In genomic region chrX:153861147-153861546, GRCh38 we compare ENCODE assay signal across 19 cellular contexts. TPM values are rescaled to one million over a fixed set of nuclear protein-coding genes. Genes with fewer than 3 reads are reported as not detected.
"Had no signal": no experiment of that assay in that cellular context is flagged by ENCODE, and none has a peak within 500 bp of the region (broad histone marks: within the 10 kb centered on the region; RNA-seq: fewer than 3 reads in every experiment).

No MANE protein-coding gene starts in this region.

- H3K27me3 ChIP-seq: gastroesophageal sphincter, right lobe of liver had no signal

- DNase-seq: activated CD4-positive, alpha-beta T cell treated with anti-CD3 and anti-CD28 coated beads, Interleukin-2, amount 10 ng/mL, durations not matched to agents 24 days and 14 days; activated CD4-positive, CD25-positive, alpha-beta regulatory T cell; activated naive CD4-positive, alpha-beta T cell; activated naive CD8-positive, alpha-beta T cell treated with anti-CD3 and anti-CD28 coated beads, Interleukin-2, amount 10 ng/mL, durations not matched to agents 7 days and 5 days; effector memory CD8-positive, alpha-beta T cell; islet precursor cell; left lung; right lobe of liver; stimulated activated CD4-positive, alpha-beta T cell treated with anti-CD3 and anti-CD28 coated beads, Interleukin-1b, Interleukin-23, amount 100 ng/mL, for 48 hours; stimulated activated naive CD8-positive, alpha-beta T cell treated with anti-CD3 and anti-CD28 coated beads, Interleukin-15, amount 100 ng/mL, for 72 hours; upper lobe of left lung had no signal

- H3K4me3 ChIP-seq: gastroesophageal sphincter, left lung, right lobe of liver, upper lobe of left lung had no signal

- H3K27ac Mint-ChIP-seq: activated CD4-positive, alpha-beta T cell treated with anti-CD3 and anti-CD28 coated beads, Interleukin-2, amount 10 ng/mL, durations not matched to agents 24 days and 14 days; activated naive CD8-positive, alpha-beta T cell treated with anti-CD3 and anti-CD28 coated beads, Interleukin-2, amount 10 ng/mL, durations not matched to agents 7 days and 5 days; activated T-helper 1 cell treated with anti-CD3 and anti-CD28 coated beads, Interleukin-12 subunit alpha, Interleukin-12 subunit beta, Interleukin-2, Interleukin-4 antibody, amounts not matched to agents 30 ng/mL and 10 ng/mL and 1 ng/mL, durations not matched to agents 14 hours and 24 hours and 36 hours; dendritic cell treated with granulocyte-macrophage colony-stimulating factor and Interleukin-4, amounts not matched to agents 40 ng/mL and 50 ng/mL, for 4 days; effector memory CD8-positive, alpha-beta T cell had no signal

- H3K36me3 ChIP-seq: gastroesophageal sphincter, left lung, right lobe of liver, upper lobe of left lung had no signal

- ATAC-seq: effector memory CD8-positive, alpha-beta T cell; gastroesophageal sphincter; left lung; right lobe of liver; stimulated activated naive CD8-positive, alpha-beta T cell treated with anti-CD3 and anti-CD28 coated beads, Interleukin-15, amount 100 ng/mL, for 72 hours had no signal

- H3K27me3 Mint-ChIP-seq: activated naive CD8-positive, alpha-beta T cell treated with anti-CD3 and anti-CD28 coated beads, Interleukin-2, amount 10 ng/mL, durations not matched to agents 7 days and 5 days; effector memory CD8-positive, alpha-beta T cell; stimulated activated naive CD8-positive, alpha-beta T cell treated with anti-CD3 and anti-CD28 coated beads, Interleukin-15, amount 100 ng/mL, for 72 hours had no signal

- H3K4me3 Mint-ChIP-seq: activated CD4-positive, alpha-beta T cell treated with anti-CD3 and anti-CD28 coated beads, Interleukin-2, amount 10 ng/mL, durations not matched to agents 24 days and 14 days; activated naive CD8-positive, alpha-beta T cell treated with anti-CD3 and anti-CD28 coated beads, Interleukin-2, amount 10 ng/mL, durations not matched to agents 7 days and 5 days; activated T-helper 1 cell treated with anti-CD3 and anti-CD28 coated beads, Interleukin-12 subunit alpha, Interleukin-12 subunit beta, Interleukin-2, Interleukin-4 antibody, amounts not matched to agents 30 ng/mL and 10 ng/mL and 1 ng/mL, durations not matched to agents 14 hours and 24 hours and 36 hours; brain; dendritic cell treated with granulocyte-macrophage colony-stimulating factor and Interleukin-4, amounts not matched to agents 40 ng/mL and 50 ng/mL, for 4 days; effector memory CD8-positive, alpha-beta T cell; stimulated activated naive CD8-positive, alpha-beta T cell treated with anti-CD3 and anti-CD28 coated beads, Interleukin-15, amount 100 ng/mL, for 72 hours had no signal

- H3K4me1 ChIP-seq: gastroesophageal sphincter, left lung, right lobe of liver, upper lobe of left lung had no signal

- H3K4me1 Mint-ChIP-seq: activated CD4-positive, alpha-beta T cell treated with anti-CD3 and anti-CD28 coated beads, Interleukin-2, amount 10 ng/mL, durations not matched to agents 24 days and 14 days had no signal

- H3K36me3 Mint-ChIP-seq: activated naive CD8-positive, alpha-beta T cell treated with anti-CD3 and anti-CD28 coated beads, Interleukin-2, amount 10 ng/mL, durations not matched to agents 7 days and 5 days had no signal

- H3K9me3 ChIP-seq: gastroesophageal sphincter, left lung, right lobe of liver, upper lobe of left lung had no signal

- H3K27ac ChIP-seq: epithelial cell of prostate, gastroesophageal sphincter, left lung, right lobe of liver, upper lobe of left lung had no signal

RNA-seq across cellular contexts. Expression of gene AVPR2, which starts 43.3 kb away (rescaled TPM):
- total RNA-seq: activated CD4-positive, alpha-beta T cell treated with anti-CD3 and anti-CD28 coated beads, Interleukin-2, amount 10 ng/mL, durations not matched to agents 24 days and 14 days; activated naive CD8-positive, alpha-beta T cell treated with anti-CD3 and anti-CD28 coated beads, Interleukin-2, amount 10 ng/mL, durations not matched to agents 7 days and 5 days; activated T-helper 1 cell treated with anti-CD3 and anti-CD28 coated beads, Interleukin-12 subunit alpha, Interleukin-12 subunit beta, Interleukin-2, Interleukin-4 antibody, amounts not matched to agents 30 ng/mL and 10 ng/mL and 1 ng/mL, durations not matched to agents 14 hours and 24 hours and 36 hours; pulmonary artery endothelial cell; temporal lobe had no signal
- polyA plus RNA-seq: neural cell had no signal
